Comparison of ENCODE assay signal across 9 cellular contexts in the genomic region with DNA sequence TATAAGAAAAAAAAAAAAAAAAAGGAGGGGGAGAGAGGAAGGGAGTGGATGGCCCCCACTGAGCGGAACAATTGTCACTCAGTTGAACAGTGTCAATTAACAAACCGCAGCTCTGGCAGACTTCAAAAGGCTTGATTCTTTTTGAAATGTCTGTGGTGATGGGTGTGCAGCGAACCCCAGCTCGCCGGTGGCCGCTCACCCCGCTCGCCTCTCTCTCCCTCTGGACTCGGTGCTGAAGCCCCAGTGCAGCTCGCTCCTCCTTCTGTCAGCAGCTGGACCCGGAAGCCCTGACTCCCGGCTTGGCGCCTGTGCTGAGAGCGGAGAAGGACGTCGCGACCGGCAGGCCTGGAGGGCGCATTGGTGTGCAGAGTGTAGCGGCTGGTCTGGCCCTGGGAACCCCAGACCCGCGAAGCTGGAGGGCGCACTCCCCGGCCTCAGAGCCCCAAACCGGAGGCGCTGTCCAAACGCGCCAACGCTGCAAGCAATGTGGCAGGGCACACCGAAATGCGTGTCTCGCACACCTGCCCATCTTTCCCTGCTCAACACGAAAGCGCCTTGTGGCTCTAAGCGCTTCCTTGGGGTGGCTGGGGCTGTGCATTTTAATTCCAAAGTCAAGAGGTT. TPM values are rescaled to one million over a fixed set of nuclear protein-coding genes. Genes with fewer than 3 reads are reported as not detected.
A peak's percentile ranks its signal among the peaks of the same experiment; 100 is the strongest.
DNase-seq lines count a peak whose midpoint lies in the region; ATAC-seq and TF ChIP-seq lines count a peak whose summit lies in the region.
"Had no signal": no experiment of that assay in that cellular context is flagged by ENCODE, and none has a peak within 500 bp of the region (broad histone marks: within the 10 kb centered on the region; RNA-seq: fewer than 3 reads in every experiment).

No MANE protein-coding gene starts in this region.

- H3K9me1 ChIP-seq in IMR-90 (ENCODE audit: insufficient read depth, low read length) = no peaks in the 10 kb centered on the region; the same call in 1 of the 2 replicates

- H4K8ac ChIP-seq in IMR-90 (ENCODE audit: low read depth in 2 of 2, low read length in 2 of 2) = no peak overlapping the region

- BruUV-seq in IMR-90 (replicated peaks; lab: Mats Ljungman, UMichigan) = no TSS peak

- H3K14ac ChIP-seq in IMR-90 (replicated peaks; ENCODE audit: low read depth, low read length) = no peak overlapping the region

- no peak overlapping the region for H3K56ac ChIP-seq in IMR-90 (ENCODE audit: extremely low read depth, insufficient read depth, low read length)

- H3K4me2 ChIP-seq in IMR-90 (ENCODE audit: low read depth, low read length) = peak overlapping the region; percentile 69; the same call in 1 of the 2 replicates

- in situ Hi-C loops in IMR-90 (cut with MboI; ENCODE audit: low sequenced_read_pairs) = no loop called here

- ATAC-seq in IMR-90 (ENCODE audit: low read depth) (peak; percentile 43), GM21528 (IDR thresholded peaks at IDR 0.05; ENCODE audit: low FRiP score, unreplicated experiment) (no peak)
- ATAC-seq: K562 had no signal

- H3K79me1 ChIP-seq in IMR-90 (ENCODE audit: low read depth in 1 of 2, low read length in 2 of 2) = no peaks in the 10 kb centered on the region

- no peak overlapping the region for H3K27ac ChIP-seq in IMR-90 (ENCODE audit: insufficient read depth, low read length)
- peak overlapping the region in 1 of 8 donors; percentile 82 for H3K27ac ChIP-seq in spleen

- DNase-seq in ELF-1 (ENCODE audit: low read depth, low spot score) (peak; percentile 72), IMR-90 (peak; percentile 1), islet precursor cell (peak; percentile 77), spleen (peak; percentile 84), ecto neural progenitor cell (ENCODE audit: low spot score) (no peak), HFFc6 (no peak)
- peak; percentile 67 for DNase-seq in activated naive CD4-positive, alpha-beta T cell treated with anti-CD3 and anti-CD28 coated beads, Interleukin-2, amount 10 ng/mL, durations not matched to agents 7 days and 5 days

- H3K36me3 Mint-ChIP-seq in activated naive CD4-positive, alpha-beta T cell treated with anti-CD3 and anti-CD28 coated beads, Interleukin-2, amount 10 ng/mL, durations not matched to agents 7 days and 5 days = peaks cover 11% of the 10 kb centered on the region
- H3K36me3 Mint-ChIP-seq in HFFc6 (ENCODE audit: low read depth) = no peaks in the 10 kb centered on the region

- no peak overlapping the region for H2BK120ac ChIP-seq in IMR-90 (ENCODE audit: low read depth, low read length)

- peaks cover 89% of the 10 kb centered on the region for H3K27me3 Mint-ChIP-seq in activated naive CD4-positive, alpha-beta T cell treated with anti-CD3 and anti-CD28 coated beads, Interleukin-2, amount 10 ng/mL, durations not matched to agents 7 days and 5 days
- H3K27me3 Mint-ChIP-seq in HFFc6 (ENCODE audit: insufficient read depth) = peaks cover 53% of the 10 kb centered on the region

- TF ChIP-seq RAD21 in IMR-90 (IDR thresholded peaks at IDR 0.05; ENCODE audit: low read length) = no peak

- WGBS in IMR-90 (ENCODE audit: extremely low coverage in 2 of 2, insufficient read length in 1 of 2), 2 experiments = 0% methylated on average over 9 of the region's 35 CpGs; no CpG with 5 or more reads in 1 of the 2 experiments
- 2 to 3% (median 2%) methylated on average over 15 to 35 of the region's 35 CpGs for WGBS in spleen, 5 donors

- no peak overlapping the region for H3K4ac ChIP-seq in IMR-90 (ENCODE audit: low read depth, low read length)

- no peak overlapping the region for H2AK5ac ChIP-seq in IMR-90 (ENCODE audit: low read depth, low read length)

- dilution Hi-C loops in IMR-90 (cut with HindIII; ENCODE audit: low sequenced_read_pairs, unreplicated experiment) = no loop called here

- CTCF ChIA-PET in IMR-90 (lab: Yijun Ruan, JAX) = interaction anchor here (0.7 kb wide), 1 partner anchor 403 kb away, joined by 3 read pairs; no protein-coding TSS in a partner anchor
- CTCF ChIA-PET in activated naive CD4-positive, alpha-beta T cell treated with anti-CD3 and anti-CD28 coated beads, Interleukin-2, amount 10 ng/mL, durations not matched to agents 7 days and 5 days (lab: Charles Lee) = interaction anchor here (0.7 to 1.8 kb wide), 4 partner anchors 55 to 287 kb away, joined by 3 to 5 read pairs (median 3); no protein-coding TSS in a partner anchor

- TF ChIP-seq POLR2A in IMR-90 (IDR thresholded peaks at IDR 0.05; ENCODE audit: low read depth, low read length) (no peak), spleen (IDR thresholded peaks at IDR 0.05) (no peak)

- no peak overlapping the region for H4K91ac ChIP-seq in IMR-90 (ENCODE audit: insufficient read depth, low read depth, low read length)

- no peak overlapping the region for H4K5ac ChIP-seq in IMR-90 (ENCODE audit: low read depth, low read length)

- no peak overlapping the region for H3K9ac ChIP-seq in IMR-90 (ENCODE audit: low read depth, low read length)

- POLR2A ChIA-PET in IMR-90 (lab: Charles Lee; ENCODE audit: unreplicated experiment) = interaction anchor here (0.5 kb wide), 1 partner anchor 200 kb away, joined by 3 read pairs; the partner anchor contains the start of gene XRN2

- TF ChIP-seq CTCF in IMR-90 (conservative IDR thresholded peaks at IDR 0.05; ENCODE audit: low read depth, low read length) (no peak), spleen (IDR thresholded peaks at IDR 0.05 in 8 of 11, conservative IDR thresholded peaks at IDR 0.05 in 3 of 11) (no peak), HFFc6 (IDR thresholded peaks at IDR 0.05) (no peak)

- H2BK5ac ChIP-seq in IMR-90 (ENCODE audit: low read depth, low read length, poor library complexity, severe bottlenecking) = no peak overlapping the region

- no peak overlapping the region for H3K4me3 ChIP-seq in IMR-90 (ENCODE audit: insufficient read depth, low read depth, low read length)
- H3K4me3 ChIP-seq in spleen = peak overlapping the region in 7 of 8 donors; percentile 36 to 82 (median 55)
- H3K4me3 ChIP-seq: K562 had no signal

- peak overlapping the region; percentile 69 for H2AFZ ChIP-seq in IMR-90 (replicated peaks; ENCODE audit: low read length, poor library complexity)

- intact Hi-C loops in IMR-90 (cut with micrococcal nuclease) = no loop called here
- intact Hi-C loops in spleen (cut with DNase I; ENCODE audit: low total_unique reads) = no loop called here

- no peaks in the 10 kb centered on the region for H3K9me3 Mint-ChIP-seq in activated naive CD4-positive, alpha-beta T cell treated with anti-CD3 and anti-CD28 coated beads, Interleukin-2, amount 10 ng/mL, durations not matched to agents 7 days and 5 days
- H3K9me3 Mint-ChIP-seq in HFFc6 = no peaks in the 10 kb centered on the region; the same call in 1 of the 2 replicates

- H4K20me1 ChIP-seq in IMR-90 (ENCODE audit: insufficient read depth, low read length) = no peaks in the 10 kb centered on the region

- H2BK20ac ChIP-seq in IMR-90 (ENCODE audit: low read depth, low read length) = no peak overlapping the region

- no peak overlapping the region for H2BK15ac ChIP-seq in IMR-90 (ENCODE audit: low read depth, low read length)

- H3K27me3 ChIP-seq in IMR-90 (ENCODE audit: control insufficient read depth, insufficient read depth, low read length) (peaks cover 91% of the 10 kb centered on the region), spleen (replicated peaks in 1 of 7) (peaks cover 3 to 100% (median 100%) of the 10 kb centered on the region in 7 donors)

- no peak overlapping the region for H3K23ac ChIP-seq in IMR-90 (ENCODE audit: low read depth, low read length)

- no peaks in the 10 kb centered on the region for H3K36me3 ChIP-seq in IMR-90 (ENCODE audit: control insufficient read depth, insufficient read depth, low read length)
- no peaks in the 10 kb centered on the region for H3K36me3 ChIP-seq in spleen

- H3K4me1 Mint-ChIP-seq in activated naive CD4-positive, alpha-beta T cell treated with anti-CD3 and anti-CD28 coated beads, Interleukin-2, amount 10 ng/mL, durations not matched to agents 7 days and 5 days = peaks cover 55% of the 10 kb centered on the region
- peaks cover 7% of the 10 kb centered on the region; the same call in 1 of the 2 replicates for H3K4me1 Mint-ChIP-seq in HFFc6 (ENCODE audit: low read depth)

- H3K4me1 ChIP-seq in IMR-90 (ENCODE audit: control insufficient read depth, insufficient read depth, low read length) (peaks cover 5% of the 10 kb centered on the region; the same call in 1 of the 2 replicates), spleen (peaks cover 33 to 74% (median 58%) of the 10 kb centered on the region in 6 donors)

- H3K9me3 ChIP-seq in IMR-90 (ENCODE audit: control insufficient read depth, insufficient read depth, low read length) (peaks cover 5% of the 10 kb centered on the region), spleen (peaks cover 0 to 8% (median 0%) of the 10 kb centered on the region in 8 donors)

- H3K4me3 Mint-ChIP-seq in activated naive CD4-positive, alpha-beta T cell treated with anti-CD3 and anti-CD28 coated beads, Interleukin-2, amount 10 ng/mL, durations not matched to agents 7 days and 5 days = peak overlapping the region; percentile 72
- H3K4me3 Mint-ChIP-seq in HFFc6 = no peak overlapping the region

- peak overlapping the region; percentile 58 for H3K27ac Mint-ChIP-seq in activated naive CD4-positive, alpha-beta T cell treated with anti-CD3 and anti-CD28 coated beads, Interleukin-2, amount 10 ng/mL, durations not matched to agents 7 days and 5 days
- H3K27ac Mint-ChIP-seq in HFFc6 = no peak overlapping the region

- H3K18ac ChIP-seq in IMR-90 (ENCODE audit: low read depth, low read length) = no peak overlapping the region

- no peak overlapping the region for H2AK9ac ChIP-seq in IMR-90 (replicated peaks; ENCODE audit: low read depth, low read length, poor library complexity)

TF ChIP-seq in IMR-90, 13 proteins besides CTCF, POLR2A, EP300 and RAD21 (continues in another document):
- no peak for TF ChIP-seq CHD1 (IDR thresholded peaks at IDR 0.05; ENCODE audit: low read depth, low read length)
- TF ChIP-seq FOS (IDR thresholded peaks at IDR 0.05; ENCODE audit: low read depth, low read length) = no peak
- no peak for TF ChIP-seq BHLHE40 (IDR thresholded peaks at IDR 0.05; ENCODE audit: low read depth, low read length)
- no peak for TF ChIP-seq MXI1 (IDR thresholded peaks at IDR 0.05; ENCODE audit: borderline replicate concordance, low read depth, low read length)

RNA-seq across cellular contexts. Expression of gene LINC00237, which starts 3.4 kb away (rescaled TPM):
- total RNA-seq in IMR-90 (2012; rRNA removed) (not detected in 2 replicates), spleen (not detected)
- polyA plus RNA-seq in IMR-90 (2012; rRNA removed) (not detected in 2 replicates), spleen (under 1 TPM in 1 of 3 donors, not detected in 2; 0.05 TPM)
- polyA plus RNA-seq in IMR-90 (2012; cell fraction: cytosol; rRNA removed) = not detected in 2 replicates
- polyA plus RNA-seq in IMR-90 (2012; cell fraction: nucleus; rRNA removed; ENCODE audit: low replicate concordance) = not detected in 2 replicates
- not detected for total RNA-seq in HFFc6 (2021; fragmentation: NEBNext Ultra II Directional; extraction: Animal tissue kit (Norgen Biotek cat#: 25700))
- total RNA-seq: K562 had no signal
- polyA plus RNA-seq: K562 had no signal

RNA-seq across cellular contexts. Expression of gene KIZ, which starts 23.1 kb away (rescaled TPM):
- total RNA-seq in IMR-90 (2012; rRNA removed) (14.0 and 15.6 TPM in 2 replicates), spleen (10 to 100 TPM; 18.6 to 57.9 (median 29.4) TPM)
- polyA plus RNA-seq in IMR-90 (2012; rRNA removed) (7.8 and 9.9 TPM in 2 replicates), spleen (10 to 100 TPM in 2 of 3 donors, 1 to 10 TPM in 1; 9.5 to 11.7 (median 10.8) TPM)
- 6.5 and 12.2 TPM in 2 replicates for polyA plus RNA-seq in IMR-90 (2012; cell fraction: cytosol; rRNA removed)
- 21.5 and 38.9 TPM in 2 replicates for polyA plus RNA-seq in IMR-90 (2012; cell fraction: nucleus; rRNA removed; ENCODE audit: low replicate concordance)
- total RNA-seq in HFFc6 (2021; fragmentation: NEBNext Ultra II Directional; extraction: Animal tissue kit (Norgen Biotek cat#: 25700)) = 10 to 100 TPM; 11.5 to 18.8 (median 14.0) TPM

Comparison
In these comparisons a context has a peak if more than half of its experiments do, and no peak if none do; other contexts are left out.
1. DNase-seq: peak in ELF-1 (single experiment), IMR-90 (single experiment), activated naive CD4-positive, alpha-beta T cell treated with anti-CD3 and anti-CD28 coated beads, Interleukin-2, amount 10 ng/mL, durations not matched to agents 7 days and 5 days (single experiment), islet precursor cell (single experiment) and spleen (single experiment); none in ecto neural progenitor cell (single experiment) and HFFc6 (single experiment).